ENCODE assay signal across 8 cellular contexts in genomic region chr1:206687251-206687914, GRCh38. TPM values are rescaled to one million over a fixed set of nuclear protein-coding genes. Genes with fewer than 3 reads are reported as not detected.
DNase-seq lines count a peak whose midpoint lies in the region; ATAC-seq and TF ChIP-seq lines count a peak whose summit lies in the region.

No MANE protein-coding gene starts in this region.

- TF ChIP-seq POLR2A in NB4 (IDR thresholded peaks at IDR 0.05; ENCODE audit: extremely low read depth, insufficient read length), result no peak

- peak overlapping the region; percentile 88 for H3K4me2 ChIP-seq in neural progenitor cell

- H3K9ac ChIP-seq in duodenal mucosa (ENCODE audit: low read depth in 1 of 2, low read length in 2 of 2) (peak overlapping the region in 1 of 2 donors; percentile 89), neural progenitor cell (no peak overlapping the region)

- H3K4me1 Mint-ChIP-seq in neural progenitor cell, result peaks cover 62% of the 10 kb centered on the region

- H4K20me1 ChIP-seq in neural progenitor cell (ENCODE audit: low read depth), result peaks cover 68% of the 10 kb centered on the region

- H3K9me3 ChIP-seq in duodenal mucosa (ENCODE audit: control insufficient read depth in 1 of 2, low read length in 2 of 2), result no peaks in the 10 kb centered on the region
- H3K9me3 ChIP-seq in neural progenitor cell (ENCODE audit: low read depth), result no peaks in the 10 kb centered on the region

- CTCF ChIA-PET in BJ (lab: Yijun Ruan, JAX) (interaction anchor here (0.7 to 1.6 kb wide), 5 partner anchors 15 to 39 kb away, joined by 3 to 7 read pairs (median 4); no protein-coding TSS in a partner anchor), GM10248 (lab: Yijun Ruan, JAX) (interaction anchor here (1.0 to 9.7 kb wide), 7 partner anchors 17 to 245 kb away, joined by 3 to 88 read pairs (median 3); no protein-coding TSS in a partner anchor)

- H3K79me2 ChIP-seq in neural progenitor cell (ENCODE audit: low read depth), result peaks cover 66% of the 10 kb centered on the region

- POLR2A ChIA-PET in BJ (lab: Charles Lee) (no interaction called here), GM10248 (lab: Yijun Ruan, JAX) (no interaction called here)

- H3K27ac ChIP-seq in duodenal mucosa (ENCODE audit: low read depth, low read length) (no peak overlapping the region), neural progenitor cell (no peak overlapping the region)

- no peak overlapping the region for H2AFZ ChIP-seq in neural progenitor cell (replicated peaks)

- H3K9me3 Mint-ChIP-seq in neural progenitor cell, result no peaks in the 10 kb centered on the region

- H3F3A ChIP-seq in neural progenitor cell (ENCODE audit: low read depth), result peaks cover 19% of the 10 kb centered on the region

- peak overlapping the region; percentile 98 for H3K4me3 Mint-ChIP-seq in neural progenitor cell

- no peak for ATAC-seq in GM18858 (IDR thresholded peaks at IDR 0.05; ENCODE audit: unreplicated experiment)

- TF ChIP-seq CTCF in BJ (IDR thresholded peaks at IDR 0.05; ENCODE audit: insufficient read depth, low read depth, low read length), result no peak
- no peak for TF ChIP-seq CTCF in NB4 (IDR thresholded peaks at IDR 0.05; ENCODE audit: low read depth, low read length)
- no peak for TF ChIP-seq CTCF in neural progenitor cell (IDR thresholded peaks at IDR 0.05)
- TF ChIP-seq CTCF in GM10248 (IDR thresholded peaks at IDR 0.05; ENCODE audit: control extremely low read depth, extremely low read depth, low read depth, missing control alignments), result no peak

- H3K36me3 ChIP-seq in BJ (ENCODE audit: control insufficient read depth, insufficient read depth, low read length) (no peaks in the 10 kb centered on the region), duodenal mucosa (ENCODE audit: control insufficient read depth in 1 of 2, insufficient read depth in 2 of 2, low read length in 2 of 2) (no peaks in the 10 kb centered on the region), neural progenitor cell (no peaks in the 10 kb centered on the region)

- no peak for DNase-seq in BJ (ENCODE audit: low read depth)
- no peak for DNase-seq in NB4 (ENCODE audit: low read depth)
- no peak for DNase-seq in neural progenitor cell (ENCODE audit: low spot score)
- no peak for DNase-seq in GM10248 (ENCODE audit: extremely low spot score)
- DNase-seq in SKM-1 (lab: John Stamatoyannopoulos, UW; ENCODE audit: unreplicated experiment), result no peak
- no peak for DNase-seq in occipital lobe (lab: John Stamatoyannopoulos, UW)

- peaks cover 20% of the 10 kb centered on the region for H3K27me3 Mint-ChIP-seq in neural progenitor cell (ENCODE audit: insufficient read depth, low read depth)

- peaks cover 75 to 76% of the 10 kb centered on the region in 2 donors for H3K4me1 ChIP-seq in duodenal mucosa (ENCODE audit: control insufficient read depth in 1 of 2, insufficient read depth in 2 of 2, low read length in 2 of 2)
- peaks cover 52% of the 10 kb centered on the region for H3K4me1 ChIP-seq in neural progenitor cell

- H3K4me3 ChIP-seq in BJ (ENCODE audit: low read depth, low read length) (peak overlapping the region; percentile 5; the same call in 1 of the 2 replicates), NB4 (ENCODE audit: low read depth, low read length) (peak overlapping the region; percentile 91), duodenal mucosa (ENCODE audit: low read depth in 1 of 2, low read length in 2 of 2) (peak overlapping the region; percentile 85 to 92), neural progenitor cell (no peak overlapping the region)

- peaks cover 2% of the 10 kb centered on the region for H3K36me3 Mint-ChIP-seq in neural progenitor cell

- H3K27ac Mint-ChIP-seq in neural progenitor cell, result no peak overlapping the region

- H3K27me3 ChIP-seq in BJ (ENCODE audit: control insufficient read depth, insufficient read depth, low read length), result peaks cover 2% of the 10 kb centered on the region; the same call in 1 of the 2 replicates
- no peaks in the 10 kb centered on the region for H3K27me3 ChIP-seq in duodenal mucosa (ENCODE audit: control insufficient read depth in 1 of 2, insufficient read depth in 2 of 2, low read length in 2 of 2)
- peaks cover 38% of the 10 kb centered on the region for H3K27me3 ChIP-seq in neural progenitor cell

RNA-seq across cellular contexts. Expression of gene MAPKAPK2, which starts 2.7 kb away (rescaled TPM):
- polyA plus RNA-seq in BJ (2011; rRNA removed), result 65.6 and 80.1 TPM in 2 replicates
- polyA minus RNA-seq in BJ (2011; rRNA and poly(A)+ RNA removed), result 54.4 and 63.8 TPM in 2 replicates
- total RNA-seq in neural progenitor cell (ENCODE audit: low replicate concordance), result 24.7 and 38.7 TPM in 2 replicates
- total RNA-seq in occipital lobe, result 8.1 TPM

RNA-seq across cellular contexts. Expression of gene DYRK3, which starts 52.0 kb away (rescaled TPM):
- polyA plus RNA-seq in BJ (2011; rRNA removed), result 7.4 and 10.8 TPM in 2 replicates
- polyA minus RNA-seq in BJ (2011; rRNA and poly(A)+ RNA removed), result 7.1 and 8.2 TPM in 2 replicates
- 21.9 and 22.7 TPM in 2 replicates for total RNA-seq in neural progenitor cell (ENCODE audit: low replicate concordance)
- total RNA-seq in occipital lobe, result 18.2 TPM
